21 cellular contexts compared by ENCODE assay signal in genomic region chr21:27024316-27024715, GRCh38. TPM values are rescaled to one million over a fixed set of nuclear protein-coding genes. Genes with fewer than 3 reads are reported as not detected.
DNase-seq lines count a peak whose midpoint lies in the region; TF ChIP-seq lines count a peak whose summit lies in the region.
"Had no signal": no experiment of that assay in that cellular context is flagged by ENCODE, and none has a peak within 500 bp of the region (broad histone marks: within the 10 kb centered on the region; RNA-seq: fewer than 3 reads in every experiment).

No MANE protein-coding gene starts in this region.

- H3K27ac ChIP-seq in brain microvascular endothelial cell: peak overlapping the region; percentile 28
- peak overlapping the region; percentile 66 for H3K27ac ChIP-seq in subcutaneous abdominal adipose tissue (ENCODE audit: low read depth, low read length)
- H3K27ac ChIP-seq: adrenal gland, C4-2B, lower lobe of right lung, tibial nerve had no signal

- H3K9ac ChIP-seq in subcutaneous abdominal adipose tissue (ENCODE audit: low read length in 5 of 5): no peak overlapping the region

- H3K27ac Mint-ChIP-seq in HFFc6: no peak overlapping the region; the same call in 1 of the 2 replicates
- H3K27ac Mint-ChIP-seq in endothelial cell (ENCODE audit: unreplicated experiment): no peak overlapping the region
- H3K27ac Mint-ChIP-seq: activated B cell treated with CpG ODN at 0.5 μM for 24 hours; activated T-helper 2 cell treated with anti-CD3 and anti-CD28 coated beads, Interferon-gamma antibody, Interleukin-2, Interleukin-4, amounts not matched to agents 10 μg/mL and 5 μg/mL and 100 μg/mL, durations not matched to agents 14 hours and 24 hours and 36 hours; nephron progenitor cell; stimulated activated effector memory CD8-positive, alpha-beta T cell treated with anti-CD3 and anti-CD28 coated beads, Interleukin-12 subunit alpha, Interleukin-12 subunit beta, amount 100 ng/mL, for 72 hours; T-helper 2 cell treated with Interferon-gamma antibody and Interleukin-4, amounts not matched to agents 5 μg/mL and 100 μg/mL, for 36 hours had no signal

- DNase-seq in HFFc6 (peak; percentile 30), brain microvascular endothelial cell (peak; percentile 75), hepatic stellate cell (ENCODE audit: low spot score) (peak; percentile 32), NCI-H2107 (lab: John Stamatoyannopoulos, UW) (no peak), endothelial cell (ENCODE audit: low spot score) (no peak), NCI-H2081 treated with DMSO at 0.1 percent for 48 hours (lab: John Stamatoyannopoulos, UW) (no peak), NCI-H2227 treated with DMSO at 0.1 percent for 48 hours (lab: John Stamatoyannopoulos, UW) (no peak)
- DNase-seq: activated B cell treated with CpG ODN at 0.5 μM for 24 hours, adrenal gland, DMS53, lower lobe of right lung, NCI-H1417, NCI-H446 treated with DMSO at 0.1 percent for 48 hours, nephron progenitor cell, SHP77 had no signal

- H3K27me3 ChIP-seq in brain microvascular endothelial cell (replicated peaks) (no peaks in the 10 kb centered on the region), subcutaneous abdominal adipose tissue (ENCODE audit: control insufficient read depth in 5 of 5, insufficient read depth in 4 of 5, low read length in 5 of 5) (no peaks in the 10 kb centered on the region)
- H3K27me3 ChIP-seq: adrenal gland, tibial nerve had no signal

- in situ Hi-C loops in brain microvascular endothelial cell (cut with HindIII; ENCODE audit: low pct_ligation_motif_present, low sequenced_read_pairs): no loop called here

- no peaks in the 10 kb centered on the region for H3K36me3 ChIP-seq in brain microvascular endothelial cell (replicated peaks)
- no peaks in the 10 kb centered on the region for H3K36me3 ChIP-seq in subcutaneous abdominal adipose tissue (ENCODE audit: control insufficient read depth in 5 of 5, insufficient read depth in 5 of 5, low read length in 5 of 5)
- H3K36me3 ChIP-seq: adrenal gland, lower lobe of right lung, tibial nerve had no signal

- H3K9me3 ChIP-seq in subcutaneous abdominal adipose tissue (ENCODE audit: control insufficient read depth in 5 of 5, low read length in 5 of 5): no peaks in the 10 kb centered on the region
- H3K9me3 ChIP-seq: adrenal gland, lower lobe of right lung, tibial nerve had no signal

- H3K9me3 Mint-ChIP-seq in HFFc6 (no peaks in the 10 kb centered on the region), endothelial cell (ENCODE audit: unreplicated experiment) (no peaks in the 10 kb centered on the region)
- H3K9me3 Mint-ChIP-seq: nephron progenitor cell; T-helper 2 cell treated with Interferon-gamma antibody and Interleukin-4, amounts not matched to agents 5 μg/mL and 100 μg/mL, for 36 hours had no signal

- H3K4me3 Mint-ChIP-seq in HFFc6 (no peak overlapping the region), endothelial cell (ENCODE audit: unreplicated experiment) (no peak overlapping the region)
- H3K4me3 Mint-ChIP-seq: activated B cell treated with CpG ODN at 0.5 μM for 24 hours; nephron progenitor cell; stimulated activated effector memory CD8-positive, alpha-beta T cell treated with anti-CD3 and anti-CD28 coated beads, Interleukin-12 subunit alpha, Interleukin-12 subunit beta, amount 100 ng/mL, for 72 hours; T-helper 2 cell treated with Interferon-gamma antibody and Interleukin-4, amounts not matched to agents 5 μg/mL and 100 μg/mL, for 36 hours had no signal

- H3K4me3 ChIP-seq in brain microvascular endothelial cell (ENCODE audit: low read depth, low read length) (no peak overlapping the region), subcutaneous abdominal adipose tissue (ENCODE audit: low read depth in 1 of 5, low read length in 5 of 5) (no peak overlapping the region)
- H3K4me3 ChIP-seq: adrenal gland, lower lobe of right lung, tibial nerve had no signal

- no peak for TF ChIP-seq CTCF in HFFc6 (IDR thresholded peaks at IDR 0.05)
- no peak for TF ChIP-seq CTCF in brain microvascular endothelial cell (IDR thresholded peaks at IDR 0.05; ENCODE audit: low read depth, low read length, missing control alignments)
- no peak for TF ChIP-seq CTCF in endothelial cell (IDR thresholded peaks at IDR 0.05; ENCODE audit: unreplicated experiment)

- H3K4me1 Mint-ChIP-seq in HFFc6 (ENCODE audit: low read depth): peaks cover 36% of the 10 kb centered on the region
- H3K4me1 Mint-ChIP-seq in endothelial cell (ENCODE audit: unreplicated experiment): peaks cover 2% of the 10 kb centered on the region
- H3K4me1 Mint-ChIP-seq: activated B cell treated with CpG ODN at 0.5 μM for 24 hours; nephron progenitor cell; stimulated activated effector memory CD8-positive, alpha-beta T cell treated with anti-CD3 and anti-CD28 coated beads, Interleukin-12 subunit alpha, Interleukin-12 subunit beta, amount 100 ng/mL, for 72 hours had no signal

- H3K36me3 Mint-ChIP-seq in HFFc6 (ENCODE audit: low read depth) (no peaks in the 10 kb centered on the region), endothelial cell (ENCODE audit: low read depth, unreplicated experiment) (no peaks in the 10 kb centered on the region)
- H3K36me3 Mint-ChIP-seq: stimulated activated effector memory CD8-positive, alpha-beta T cell treated with anti-CD3 and anti-CD28 coated beads, Interleukin-12 subunit alpha, Interleukin-12 subunit beta, amount 100 ng/mL, for 72 hours had no signal

- H3K4me1 ChIP-seq in subcutaneous abdominal adipose tissue (ENCODE audit: control insufficient read depth in 5 of 5, insufficient read depth in 5 of 5, low read length in 5 of 5): peaks cover 0 to 26% (median 6%) of the 10 kb centered on the region in 5 donors
- H3K4me1 ChIP-seq: adrenal gland, lower lobe of right lung had no signal

- H3K27me3 Mint-ChIP-seq in HFFc6 (ENCODE audit: insufficient read depth): no peaks in the 10 kb centered on the region
- H3K27me3 Mint-ChIP-seq in endothelial cell (ENCODE audit: unreplicated experiment): no peaks in the 10 kb centered on the region
- H3K27me3 Mint-ChIP-seq: activated B cell treated with CpG ODN at 0.5 μM for 24 hours had no signal

RNA-seq across cellular contexts. Expression of gene ADAMTS5, which starts 57.4 kb away (rescaled TPM):
- total RNA-seq in HFFc6 (2021; fragmentation: NEBNext Ultra II Directional; extraction: Animal tissue kit (Norgen Biotek cat#: 25700)): 10 to 100 TPM in 1 of 6 experiments, 1 to 10 TPM in 5; 5.5 to 13.7 (median 6.7) TPM
- 0.33 TPM for total RNA-seq in endothelial cell (ENCODE audit: unreplicated experiment)
- total RNA-seq: activated B cell treated with CpG ODN at 0.5 μM for 24 hours; activated T-helper 2 cell treated with anti-CD3 and anti-CD28 coated beads, Interferon-gamma antibody, Interleukin-2, Interleukin-4, amounts not matched to agents 10 μg/mL and 5 μg/mL and 100 μg/mL, durations not matched to agents 14 hours and 24 hours and 36 hours had no signal

Comparison
In these comparisons a context has a peak if more than half of its experiments do, and no peak if none do; other contexts are left out.
1. DNase-seq: peak in HFFc6 (single experiment), brain microvascular endothelial cell (single experiment) and hepatic stellate cell (single experiment); none in NCI-H2107 (single experiment), endothelial cell (single experiment), NCI-H2081 treated with DMSO at 0.1 percent for 48 hours (single experiment) and NCI-H2227 treated with DMSO at 0.1 percent for 48 hours (single experiment).